ENCODE assay signal across 31 cellular contexts in genomic region chr9:92136184-92136858, GRCh38.
"Had no signal": no experiment of that assay in that cellular context is flagged by ENCODE, and none has a peak within 500 bp of the region (broad histone marks: within the 10 kb centered on the region; RNA-seq: fewer than 3 reads in every experiment).

No MANE protein-coding gene starts in this region.

- H3K4me3 ChIP-seq: adrenal gland, body of pancreas, esophagus muscularis mucosa, gastrocnemius medialis had no signal

- H3K27ac ChIP-seq: adrenal gland, body of pancreas, esophagus muscularis mucosa, foreskin keratinocyte, gastrocnemius medialis had no signal

- H3K9me3 Mint-ChIP-seq: effector memory CD8-positive, alpha-beta T cell had no signal

- ATAC-seq: activated CD4-positive, alpha-beta T cell treated with anti-CD3 and anti-CD28 coated beads for 36 hours; activated CD8-positive, alpha-beta memory T cell treated with anti-CD3 and anti-CD28 coated beads, Interleukin-2, amount 10 ng/mL, durations not matched to agents 7 days and 5 days; activated CD8-positive, alpha-beta T cell treated with anti-CD3 and anti-CD28 coated beads, Interleukin-2, amount 10 ng/mL, durations not matched to agents 7 days and 5 days; activated naive CD8-positive, alpha-beta T cell treated with anti-CD3 and anti-CD28 coated beads, Interleukin-2, amount 50 U/mL, for 24 hours; body of pancreas; effector memory CD8-positive, alpha-beta T cell; foreskin keratinocyte; gastrocnemius medialis had no signal

- H3K27ac Mint-ChIP-seq: activated CD4-positive, alpha-beta memory T cell treated with anti-CD3 and anti-CD28 coated beads for 36 hours; activated CD4-positive, alpha-beta T cell treated with anti-CD3 and anti-CD28 coated beads for 36 hours; activated CD4-positive, alpha-beta T cell treated with anti-CD3 and anti-CD28 coated beads, Interleukin-2, amount 10 ng/mL, durations not matched to agents 24 days and 14 days; activated CD8-positive, alpha-beta memory T cell treated with anti-CD3 and anti-CD28 coated beads, Interleukin-2, amount 10 ng/mL, durations not matched to agents 7 days and 5 days; activated CD8-positive, alpha-beta T cell treated with anti-CD3 and anti-CD28 coated beads, Interleukin-2, amount 10 ng/mL, durations not matched to agents 7 days and 5 days; activated naive CD4-positive, alpha-beta T cell treated with anti-CD3 and anti-CD28 coated beads for 36 hours; activated naive CD4-positive, alpha-beta T cell treated with anti-CD3 and anti-CD28 coated beads, Interleukin-2, amount 50 U/mL, for 24 hours; activated naive CD8-positive, alpha-beta T cell treated with anti-CD3 and anti-CD28 coated beads for 36 hours; activated naive CD8-positive, alpha-beta T cell treated with anti-CD3 and anti-CD28 coated beads, Interleukin-2, amount 50 U/mL, for 24 hours; activated T-helper 1 cell treated with anti-CD3 and anti-CD28 coated beads, Interleukin-12 subunit alpha, Interleukin-12 subunit beta, Interleukin-2, Interleukin-4 antibody, amounts not matched to agents 30 ng/mL and 10 ng/mL and 1 ng/mL, durations not matched to agents 14 hours and 24 hours and 36 hours; activated T-helper 2 cell treated with anti-CD3 and anti-CD28 coated beads, Interferon-gamma antibody, Interleukin-2, Interleukin-4, amounts not matched to agents 10 μg/mL and 5 μg/mL and 100 μg/mL, durations not matched to agents 14 hours and 24 hours and 36 hours; effector memory CD8-positive, alpha-beta T cell had no signal

- DNase-seq: activated CD4-positive, alpha-beta memory T cell treated with anti-CD3 and anti-CD28 coated beads for 36 hours; activated CD4-positive, alpha-beta T cell treated with anti-CD3 and anti-CD28 coated beads for 36 hours; activated CD4-positive, alpha-beta T cell treated with anti-CD3 and anti-CD28 coated beads, Interleukin-2, amount 10 ng/mL, durations not matched to agents 24 days and 14 days; activated CD4-positive, CD25-positive, alpha-beta regulatory T cell; activated CD4-positive, CD25-positive, alpha-beta regulatory T cell treated with anti-CD3 and anti-CD28 coated beads, Interleukin-2, amount 50 U/mL, for 72 hours; activated CD8-positive, alpha-beta memory T cell treated with anti-CD3 and anti-CD28 coated beads, Interleukin-2, amount 10 ng/mL, durations not matched to agents 7 days and 5 days; activated CD8-positive, alpha-beta memory T cell treated with anti-CD3 and anti-CD28 coated beads, Interleukin-2, amount 50 U/mL, for 4 hours; activated CD8-positive, alpha-beta T cell treated with anti-CD3 and anti-CD28 coated beads, Interleukin-2, amount 10 ng/mL, durations not matched to agents 7 days and 5 days; activated effector memory CD4-positive, alpha-beta T cell treated with anti-CD3 and anti-CD28 coated beads, Interleukin-2, amount 50 U/mL, for 16 hours; activated naive CD4-positive, alpha-beta T cell treated with anti-CD3 and anti-CD28 coated beads for 36 hours; activated naive CD8-positive, alpha-beta T cell treated with anti-CD3 and anti-CD28 coated beads for 36 hours; activated naive CD8-positive, alpha-beta T cell treated with anti-CD3 and anti-CD28 coated beads, Interleukin-2, amount 50 U/mL, for 24 hours; activated T-cell treated with anti-CD3 and anti-CD28 coated beads, Interleukin-2, amount 50 U/mL, for 1 hour; activated T-cell treated with anti-CD3 and anti-CD28 coated beads, Interleukin-2, amount 50 U/mL, for 48 hours; amygdala; aorta; body of pancreas; caudate nucleus; cortex of kidney; dermis blood vessel endothelial cell; effector CD4-positive, alpha-beta T cell; effector memory CD8-positive, alpha-beta T cell; erythroblast; foreskin keratinocyte; gastrocnemius medialis; T-helper 2 cell had no signal

- H3K9me3 ChIP-seq: adrenal gland, body of pancreas, esophagus muscularis mucosa, gastrocnemius medialis had no signal

- H3K27me3 ChIP-seq: adrenal gland had no signal

- H3K4me3 Mint-ChIP-seq: activated CD4-positive, alpha-beta memory T cell treated with anti-CD3 and anti-CD28 coated beads for 36 hours; activated CD4-positive, alpha-beta T cell treated with anti-CD3 and anti-CD28 coated beads for 36 hours; activated CD4-positive, alpha-beta T cell treated with anti-CD3 and anti-CD28 coated beads, Interleukin-2, amount 10 ng/mL, durations not matched to agents 24 days and 14 days; activated CD8-positive, alpha-beta memory T cell treated with anti-CD3 and anti-CD28 coated beads, Interleukin-2, amount 10 ng/mL, durations not matched to agents 7 days and 5 days; activated CD8-positive, alpha-beta T cell treated with anti-CD3 and anti-CD28 coated beads, Interleukin-2, amount 10 ng/mL, durations not matched to agents 7 days and 5 days; activated naive CD4-positive, alpha-beta T cell treated with anti-CD3 and anti-CD28 coated beads for 36 hours; activated naive CD4-positive, alpha-beta T cell treated with anti-CD3 and anti-CD28 coated beads, Interleukin-2, amount 50 U/mL, for 24 hours; activated naive CD8-positive, alpha-beta T cell treated with anti-CD3 and anti-CD28 coated beads for 36 hours; activated naive CD8-positive, alpha-beta T cell treated with anti-CD3 and anti-CD28 coated beads, Interleukin-2, amount 50 U/mL, for 24 hours; activated T-helper 1 cell treated with anti-CD3 and anti-CD28 coated beads, Interleukin-12 subunit alpha, Interleukin-12 subunit beta, Interleukin-2, Interleukin-4 antibody, amounts not matched to agents 30 ng/mL and 10 ng/mL and 1 ng/mL, durations not matched to agents 14 hours and 24 hours and 36 hours; effector memory CD8-positive, alpha-beta T cell had no signal

- H3K36me3 Mint-ChIP-seq: activated CD4-positive, alpha-beta memory T cell treated with anti-CD3 and anti-CD28 coated beads for 36 hours; activated CD8-positive, alpha-beta memory T cell treated with anti-CD3 and anti-CD28 coated beads, Interleukin-2, amount 10 ng/mL, durations not matched to agents 7 days and 5 days; activated naive CD8-positive, alpha-beta T cell treated with anti-CD3 and anti-CD28 coated beads for 36 hours had no signal

- H3K36me3 ChIP-seq: adrenal gland, esophagus muscularis mucosa, gastrocnemius medialis had no signal
